Comparison of ENCODE assay signal across 1 cellular context in the genomic region with DNA sequence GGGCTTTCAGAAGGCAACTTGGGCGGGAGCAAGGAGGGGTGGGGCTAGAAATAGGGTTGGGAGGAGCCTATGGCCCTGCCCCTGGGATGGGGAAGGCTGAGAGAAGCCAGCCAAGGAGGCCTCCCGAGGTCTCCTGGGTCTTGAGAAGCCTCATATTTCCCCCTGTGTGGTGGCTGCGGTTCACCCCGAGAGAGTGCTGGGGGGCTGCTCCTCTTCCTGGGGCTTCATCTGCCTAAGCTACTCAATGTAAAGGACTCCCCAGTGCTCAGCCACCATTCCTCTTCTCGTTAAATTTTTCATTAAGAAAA.
TF ChIP-seq lines count a peak whose summit lies in the region.

No MANE protein-coding gene starts in this region.

TF ChIP-seq in WTC11, 78 proteins besides CTCF, POLR2A, EP300 and RAD21 (continued from another document):
- TF ChIP-seq, protein P1, sequence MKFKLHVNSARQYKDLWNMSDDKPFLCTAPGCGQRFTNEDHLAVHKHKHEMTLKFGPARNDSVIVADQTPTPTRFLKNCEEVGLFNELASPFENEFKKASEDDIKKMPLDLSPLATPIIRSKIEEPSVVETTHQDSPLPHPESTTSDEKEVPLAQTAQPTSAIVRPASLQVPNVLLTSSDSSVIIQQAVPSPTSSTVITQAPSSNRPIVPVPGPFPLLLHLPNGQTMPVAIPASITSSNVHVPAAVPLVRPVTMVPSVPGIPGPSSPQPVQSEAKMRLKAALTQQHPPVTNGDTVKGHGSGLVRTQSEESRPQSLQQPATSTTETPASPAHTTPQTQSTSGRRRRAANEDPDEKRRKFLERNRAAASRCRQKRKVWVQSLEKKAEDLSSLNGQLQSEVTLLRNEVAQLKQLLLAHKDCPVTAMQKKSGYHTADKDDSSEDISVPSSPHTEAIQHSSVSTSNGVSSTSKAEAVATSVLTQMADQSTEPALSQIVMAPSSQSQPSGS (CRISPR knock-in tag; IDR thresholded peaks at IDR 0.05; ENCODE audit: borderline replicate concordance, low read depth) = no peak
- TF ChIP-seq, protein P2, sequence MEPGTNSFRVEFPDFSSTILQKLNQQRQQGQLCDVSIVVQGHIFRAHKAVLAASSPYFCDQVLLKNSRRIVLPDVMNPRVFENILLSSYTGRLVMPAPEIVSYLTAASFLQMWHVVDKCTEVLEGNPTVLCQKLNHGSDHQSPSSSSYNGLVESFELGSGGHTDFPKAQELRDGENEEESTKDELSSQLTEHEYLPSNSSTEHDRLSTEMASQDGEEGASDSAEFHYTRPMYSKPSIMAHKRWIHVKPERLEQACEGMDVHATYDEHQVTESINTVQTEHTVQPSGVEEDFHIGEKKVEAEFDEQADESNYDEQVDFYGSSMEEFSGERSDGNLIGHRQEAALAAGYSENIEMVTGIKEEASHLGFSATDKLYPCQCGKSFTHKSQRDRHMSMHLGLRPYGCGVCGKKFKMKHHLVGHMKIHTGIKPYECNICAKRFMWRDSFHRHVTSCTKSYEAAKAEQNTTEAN (CRISPR knock-in tag; IDR thresholded peaks at IDR 0.05) = no peak
